ENCODE assay signal across 8 cellular contexts in the genomic region with DNA sequence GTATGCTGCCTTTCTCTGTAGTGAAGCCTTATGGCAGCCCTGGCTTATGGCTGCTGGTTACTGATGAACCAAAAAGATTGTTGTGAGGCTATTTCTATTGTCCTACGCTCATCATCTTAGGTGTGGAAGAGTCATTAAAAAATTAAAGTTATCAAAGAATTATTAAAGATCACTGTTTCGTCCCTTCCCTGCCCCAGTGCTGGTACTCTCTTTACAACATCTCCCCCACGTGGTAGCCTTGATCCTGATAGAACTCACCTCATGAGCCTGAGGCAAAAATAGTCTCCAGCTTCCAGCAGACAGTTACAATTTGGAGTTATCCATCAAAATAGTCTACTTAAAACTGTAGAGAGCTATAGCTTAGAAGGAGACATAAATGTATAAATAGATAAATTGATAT.
DNase-seq lines count a peak whose midpoint lies in the region; ATAC-seq, FAIRE-seq and TF ChIP-seq lines count a peak whose summit lies in the region.

No MANE protein-coding gene starts in this region.

- CTCF ChIA-PET in activated naive CD4-positive, alpha-beta T cell treated with anti-CD3 and anti-CD28 coated beads for 36 hours (lab: Charles Lee): interaction anchor here (0.7 to 2.7 kb wide), 6 partner anchors 12 to 517 kb away, joined by 3 to 14 read pairs (median 4); no protein-coding TSS in a partner anchor

- no peaks in the 10 kb centered on the region for H3K27me3 ChIP-seq in osteoblast (ENCODE audit: insufficient read depth, low read length)

- no peaks in the 10 kb centered on the region for H3K36me3 ChIP-seq in osteoblast (ENCODE audit: insufficient read depth, low read length)

- H3K4me1 Mint-ChIP-seq in activated naive CD4-positive, alpha-beta T cell treated with anti-CD3 and anti-CD28 coated beads for 36 hours (ENCODE audit: low read depth): no peaks in the 10 kb centered on the region

- no peak overlapping the region for H3K27ac Mint-ChIP-seq in activated naive CD4-positive, alpha-beta T cell treated with anti-CD3 and anti-CD28 coated beads for 36 hours

- H3K36me3 Mint-ChIP-seq in activated naive CD4-positive, alpha-beta T cell treated with anti-CD3 and anti-CD28 coated beads for 36 hours (ENCODE audit: low read depth): no peaks in the 10 kb centered on the region

- no peaks in the 10 kb centered on the region for H3K9me3 Mint-ChIP-seq in activated naive CD4-positive, alpha-beta T cell treated with anti-CD3 and anti-CD28 coated beads for 36 hours

- no peak overlapping the region for H3K27ac ChIP-seq in osteoblast (ENCODE audit: low read depth, low read length)

- no peaks in the 10 kb centered on the region for H3K9me3 ChIP-seq in osteoblast (ENCODE audit: low read depth, low read length)

- no peak overlapping the region for H3K4me3 Mint-ChIP-seq in activated naive CD4-positive, alpha-beta T cell treated with anti-CD3 and anti-CD28 coated beads for 36 hours

- no peaks in the 10 kb centered on the region for H3K4me1 ChIP-seq in osteoblast (ENCODE audit: insufficient read depth, low read length)

- no peak overlapping the region for H3K4me3 ChIP-seq in osteoblast (ENCODE audit: insufficient read depth, low read length)

- no peaks in the 10 kb centered on the region for H3K27me3 Mint-ChIP-seq in activated naive CD4-positive, alpha-beta T cell treated with anti-CD3 and anti-CD28 coated beads for 36 hours (ENCODE audit: low read depth)

- peak; percentile 39 for TF ChIP-seq CTCF in osteoblast (IDR thresholded peaks at IDR 0.05; ENCODE audit: extremely low read depth, low read depth, low read length)

- H3K79me2 ChIP-seq in osteoblast (ENCODE audit: insufficient read depth, low read length): no peaks in the 10 kb centered on the region

- H3K4me2 ChIP-seq in osteoblast (ENCODE audit: insufficient read depth, low read length): no peak overlapping the region

- no peak for FAIRE-seq in RCC 7860 (lab: Jason Lieb, UNC)

- H4K20me1 ChIP-seq in osteoblast (ENCODE audit: insufficient read depth, low read length): no peaks in the 10 kb centered on the region

- ATAC-seq in HG02798 (IDR thresholded peaks at IDR 0.05; ENCODE audit: poor library complexity, unreplicated experiment): peak; percentile 66

- intact Hi-C loops in activated naive CD4-positive, alpha-beta T cell treated with anti-CD3 and anti-CD28 coated beads for 36 hours (cut with micrococcal nuclease): loop anchor here (1.0 kb wide), 1 partner anchor 129 kb away; no protein-coding TSS in a partner anchor

- peak; percentile 20 for DNase-seq in activated naive CD4-positive, alpha-beta T cell treated with anti-CD3 and anti-CD28 coated beads for 36 hours
- DNase-seq in activated naive CD4-positive, alpha-beta T cell treated with anti-CD3 and anti-CD28 coated beads, Interleukin-2, amount 50 U/mL, for 16 hours: no peak
- DNase-seq in SW480 (ENCODE audit: low spot score) (peak; percentile 9), osteoblast (ENCODE audit: insufficient read length, low spot score, missing footprints) (peak; percentile 26), NCI-H2029 treated with DMSO at 0.1 percent for 48 hours (lab: John Stamatoyannopoulos, UW) (no peak), RCC 7860 (ENCODE audit: low spot score) (no peak)
- no peak for DNase-seq in activated CD4-positive, CD25-positive, alpha-beta regulatory T cell treated with anti-CD3 and anti-CD28 coated beads, Interleukin-2, amount 50 U/mL, for 72 hours

- no peak overlapping the region for H2AFZ ChIP-seq in osteoblast (ENCODE audit: low read length)

Comparison
In these comparisons a context has a peak if more than half of its experiments do, and no peak if none do; other contexts are left out.
1. DNase-seq: peak in activated naive CD4-positive, alpha-beta T cell treated with anti-CD3 and anti-CD28 coated beads for 36 hours (single experiment), SW480 (single experiment) and osteoblast (single experiment); none in activated naive CD4-positive, alpha-beta T cell treated with anti-CD3 and anti-CD28 coated beads, Interleukin-2, amount 50 U/mL, for 16 hours (single experiment), activated CD4-positive, CD25-positive, alpha-beta regulatory T cell treated with anti-CD3 and anti-CD28 coated beads, Interleukin-2, amount 50 U/mL, for 72 hours (single experiment), NCI-H2029 treated with DMSO at 0.1 percent for 48 hours (single experiment) and RCC 7860 (single experiment).